In genomic region chr20:63531686-63532448, GRCh38 we compare ENCODE assay signal across 1 cellular context.
TF ChIP-seq lines count a peak whose summit lies in the region.

No MANE protein-coding gene starts in this region.

TF ChIP-seq in HEK293, 187 proteins besides CTCF, POLR2A, EP300 and RAD21 (continued from another document):
- TF ChIP-seq SP7 (tag by site-specific recombination; IDR thresholded peaks at IDR 0.05) (peak; percentile 27; the same call in 1 of the 2 replicates), ZNF248 (tag by site-specific recombination; IDR thresholded peaks at IDR 0.05) (no peak)
